Comparison of ENCODE assay signal across 9 cellular contexts in genomic region chr19:35013047-35013819, GRCh38. TPM values are rescaled to one million over a fixed set of nuclear protein-coding genes. Genes with fewer than 3 reads are reported as not detected.
A peak's percentile ranks its signal among the peaks of the same experiment; 100 is the strongest.
DNase-seq lines count a peak whose midpoint lies in the region; ATAC-seq, FAIRE-seq and TF ChIP-seq lines count a peak whose summit lies in the region.
"Had no signal": no experiment of that assay in that cellular context is flagged by ENCODE, and none has a peak within 500 bp of the region (broad histone marks: within the 10 kb centered on the region; RNA-seq: fewer than 3 reads in every experiment).

No MANE protein-coding gene starts in this region.

- in situ Hi-C loops in G401 (cut with HindIII; ENCODE audit: low sequenced_read_pairs), result no loop called here

- TF ChIP-seq CTCF in WI38 (IDR thresholded peaks at IDR 0.05; ENCODE audit: low read depth, low read length), result peak; percentile 98
- peak; percentile 83 to 99 (median 95) for TF ChIP-seq CTCF in body of pancreas (IDR thresholded peaks at IDR 0.05)
- peak; percentile 92 for TF ChIP-seq CTCF in kidney (IDR thresholded peaks at IDR 0.05; ENCODE audit: borderline replicate concordance, extremely low read depth, insufficient read depth)

- H3K36me3 ChIP-seq in body of pancreas (replicated peaks in 1 of 2; ENCODE audit: insufficient read depth in 1 of 2, low read depth in 2 of 2), result peaks cover 8 to 22% of the 10 kb centered on the region in 2 donors
- H3K36me3 ChIP-seq in kidney (ENCODE audit: control insufficient read depth in 1 of 2, insufficient read depth in 2 of 2, low read length in 2 of 2), result peaks cover 6 to 19% of the 10 kb centered on the region in 2 donors

- 55 to 56% methylated on average over 31 to 32 of the region's 32 CpGs for WGBS in body of pancreas, 2 donors

- no peak for FAIRE-seq in kidney (lab: Jason Lieb, UNC)

- no peak overlapping the region for H3K9ac ChIP-seq in kidney (ENCODE audit: low read length in 2 of 2)

- H3K27ac ChIP-seq in body of pancreas, result peak overlapping the region in 1 of 4 donors; percentile 30
- H3K27ac ChIP-seq in kidney (ENCODE audit: low read depth in 2 of 2, low read length in 2 of 2), result no peak overlapping the region

- no peak overlapping the region for H3K4me3 ChIP-seq in Jurkat, Clone E6-1 (ENCODE audit: low read length)
- no peak overlapping the region for H3K4me3 ChIP-seq in WI38 (ENCODE audit: low read depth, low read length)
- no peak overlapping the region for H3K4me3 ChIP-seq in body of pancreas
- H3K4me3 ChIP-seq in kidney (ENCODE audit: low read length in 2 of 2), result no peak overlapping the region

- ATAC-seq in body of pancreas, result peak; percentile 81

- H3K4me1 ChIP-seq in body of pancreas, result peaks cover 17% of the 10 kb centered on the region
- peaks cover 0 to 9% of the 10 kb centered on the region in 2 donors for H3K4me1 ChIP-seq in kidney (ENCODE audit: control insufficient read depth in 1 of 2, insufficient read depth in 1 of 2, low read depth in 1 of 2, low read length in 2 of 2)

- H3K9me3 ChIP-seq in body of pancreas (no peaks in the 10 kb centered on the region), kidney (ENCODE audit: control insufficient read depth in 1 of 2, low read length in 2 of 2) (no peaks in the 10 kb centered on the region)

- no peaks in the 10 kb centered on the region for H3K27me3 ChIP-seq in body of pancreas

- DNase-seq in DMS53 treated with DMSO at 0.1 percent for 48 hours (lab: John Stamatoyannopoulos, UW; ENCODE audit: unreplicated experiment), result peak; percentile 14
- DNase-seq in Jurkat, Clone E6-1 (ENCODE audit: low read depth, low spot score), result peak; percentile 39
- DNase-seq in body of pancreas, result peak; percentile 75 to 79 (median 78)
- DNase-seq in kidney, result peak; percentile 91
- peak; percentile 84 for DNase-seq in stimulated activated CD4-positive, alpha-beta T cell treated with anti-CD3 and anti-CD28 coated beads, Interleukin-4, amount 100 ng/mL, for 24 hours
- DNase-seq in putamen (ENCODE audit: low spot score), result no peak
- DNase-seq in G401 (ENCODE audit: low spot score), result no peak

- intact Hi-C loops in body of pancreas (cut with DNase I), result loop anchor here (2.0 kb wide), 1 partner anchor 38 kb away; no protein-coding TSS in a partner anchor
- intact Hi-C loops in kidney (cut with DNase I), result loop anchor here (5.0 kb wide), 1 partner anchor 41 kb away; no protein-coding TSS in a partner anchor

- no peak for TF ChIP-seq POLR2A in body of pancreas (IDR thresholded peaks at IDR 0.05)

RNA-seq across cellular contexts. Expression of gene GRAMD1A, which starts 13.1 kb away (rescaled TPM):
- polyA plus RNA-seq in Jurkat, Clone E6-1 (2012; ENCODE audit: insufficient read depth, insufficient read length), result 74.5 TPM
- total RNA-seq in body of pancreas (10 to 100 TPM; 90.8 to 94.9 TPM), kidney (87.3 TPM)
- polyA plus RNA-seq in kidney (ENCODE audit: insufficient read depth, low read depth, low replicate concordance), result 29.8 TPM
- 29.9 and 42.9 TPM in 2 replicates for total RNA-seq in G401 (2014; rRNA removed; shearing (Covaris generic))

RNA-seq across cellular contexts. Expression of gene SCN1B, which starts 17.0 kb away (rescaled TPM):
- polyA plus RNA-seq in Jurkat, Clone E6-1 (2012; ENCODE audit: insufficient read depth, insufficient read length), result not detected
- total RNA-seq in body of pancreas (10 to 100 TPM in 1 of 2 donors, 1 to 10 TPM in 1; 2.3 to 23.6 TPM), kidney (24.1 TPM)
- polyA plus RNA-seq in kidney (ENCODE audit: insufficient read depth, low read depth, low replicate concordance), result 9.6 TPM
- 0.17 TPM in 1 of 2 replicates, not detected in the other for total RNA-seq in G401 (2014; rRNA removed; shearing (Covaris generic))

RNA-seq across cellular contexts. Expression of gene HPN, which starts 28.3 kb away (rescaled TPM):
- polyA plus RNA-seq in Jurkat, Clone E6-1 (2012; ENCODE audit: insufficient read depth, insufficient read length), result not detected
- total RNA-seq in body of pancreas (100 to 1,000 TPM; 135 to 289 TPM), kidney (134 TPM)
- 331 TPM for polyA plus RNA-seq in kidney (ENCODE audit: insufficient read depth, low read depth, low replicate concordance)
- not detected in 2 replicates for total RNA-seq in G401 (2014; rRNA removed; shearing (Covaris generic))
- total RNA-seq: T-helper 1 cell treated with Interleukin-12 subunit alpha and Interleukin-12 subunit beta and Interleukin-4 antibody, amounts not matched to agents 30 ng/mL and 1 ng/mL, for 36 hours had no signal

RNA-seq across cellular contexts. Expression of gene ZNF792, which starts 49.2 kb away (rescaled TPM):
- 3.5 TPM for polyA plus RNA-seq in Jurkat, Clone E6-1 (2012; ENCODE audit: insufficient read depth, insufficient read length)
- total RNA-seq in body of pancreas (1 to 10 TPM; 4.0 to 7.0 TPM), kidney (9.1 TPM)
- 2.0 TPM for polyA plus RNA-seq in kidney (ENCODE audit: insufficient read depth, low read depth, low replicate concordance)
- 2.2 and 8.3 TPM in 2 replicates for total RNA-seq in G401 (2014; rRNA removed; shearing (Covaris generic))

Comparison
In these comparisons a context has a peak if more than half of its experiments do, and no peak if none do; other contexts are left out.
1. DNase-seq: peak in DMS53 treated with DMSO at 0.1 percent for 48 hours (single experiment), Jurkat, Clone E6-1 (single experiment), body of pancreas (4 of 4), kidney (single experiment) and stimulated activated CD4-positive, alpha-beta T cell treated with anti-CD3 and anti-CD28 coated beads, Interleukin-4, amount 100 ng/mL, for 24 hours (single experiment); none in putamen (single experiment) and G401 (single experiment).
2. RNA of gene HPN, which starts 28.3 kb away (total RNA-seq): 135 to 289 TPM in body of pancreas and 134 TPM in kidney (single experiment); not detected in G401; every median in the first group is over 100 times any median in the second.
3. Peak in every context shown above with its lines, with median percentiles within 50 percentile points of each other: CTCF ChIP-seq.